In the genomic region with DNA sequence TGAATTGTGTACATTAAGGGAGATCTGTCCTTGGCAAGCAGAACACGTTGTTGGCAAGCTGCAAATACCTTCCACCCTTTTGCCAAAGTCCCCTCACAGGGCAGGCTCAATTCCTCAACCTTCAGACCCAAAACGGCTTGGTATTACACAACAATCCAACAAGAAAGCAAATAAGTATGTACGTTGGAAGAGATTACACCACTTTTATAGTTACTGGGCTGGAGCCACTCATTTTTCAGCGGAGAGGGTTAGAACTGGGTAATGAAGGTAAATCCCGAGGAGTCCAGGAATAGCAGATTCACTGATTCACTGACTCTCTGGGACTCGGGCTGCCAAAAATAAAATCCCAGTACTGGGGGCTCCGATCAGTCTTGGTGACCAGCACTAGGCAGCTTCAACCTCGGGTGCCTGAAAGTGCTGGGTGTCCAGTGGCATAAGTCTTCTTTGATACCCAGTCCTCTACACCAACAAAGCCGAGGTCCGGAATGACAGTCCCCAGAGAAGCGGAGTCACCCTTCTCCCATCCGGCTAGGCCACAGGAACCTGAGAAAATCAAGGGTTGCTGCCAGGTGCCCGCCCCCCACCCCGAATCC, we compare ENCODE assay signal across 1 cellular context.
TF ChIP-seq lines count a peak whose summit lies in the region.

No MANE protein-coding gene starts in this region.

TF ChIP-seq in HepG2, 621 proteins besides CTCF, POLR2A, EP300 and RAD21:
- TF ChIP-seq TBX2 (CRISPR knock-in tag; IDR thresholded peaks at IDR 0.05; ENCODE audit: borderline replicate concordance) (no peak), TAF1 (CRISPR knock-in tag; IDR thresholded peaks at IDR 0.05) (no peak), RBAK (CRISPR knock-in tag; IDR thresholded peaks at IDR 0.05) (no peak), ZBTB1 (CRISPR knock-in tag; IDR thresholded peaks at IDR 0.05; ENCODE audit: borderline replicate concordance) (no peak), EEA1 (CRISPR knock-in tag; IDR thresholded peaks at IDR 0.05; ENCODE audit: borderline replicate concordance) (no peak), SPEN (CRISPR knock-in tag; IDR thresholded peaks at IDR 0.05; ENCODE audit: low read depth) (no peak), ZNF572 (CRISPR knock-in tag; IDR thresholded peaks at IDR 0.05) (no peak), CEBPG (CRISPR knock-in tag; IDR thresholded peaks at IDR 0.05) (peak; percentile 60), ZSCAN29 (CRISPR knock-in tag; conservative IDR thresholded peaks at IDR 0.05) (no peak), ZNF234 (CRISPR knock-in tag; conservative IDR thresholded peaks at IDR 0.05) (no peak), ZNF430 (CRISPR knock-in tag; IDR thresholded peaks at IDR 0.05) (no peak), HNF4A (CRISPR knock-in tag; IDR thresholded peaks at IDR 0.05) (peak; percentile 54), ZFAT (CRISPR knock-in tag; conservative IDR thresholded peaks at IDR 0.05) (peak; percentile 94), GTF2F1 (IDR thresholded peaks at IDR 0.05; ENCODE audit: low read length) (no peak), ZNF260 (CRISPR knock-in tag; IDR thresholded peaks at IDR 0.05; ENCODE audit: borderline replicate concordance, low read depth) (no peak), ATM (IDR thresholded peaks at IDR 0.05; ENCODE audit: borderline replicate concordance) (no peak), KDM5A (IDR thresholded peaks at IDR 0.05; ENCODE audit: borderline replicate concordance, low read length) (0 out of 2 replicates have a peak, but pooled peaks have one; percentile 21), CEBPB (IDR thresholded peaks at IDR 0.05; ENCODE audit: borderline replicate concordance, low read depth, low read length) (peak; percentile 73), ETV6 (CRISPR knock-in tag; conservative IDR thresholded peaks at IDR 0.05) (no peak), HNF4G (IDR thresholded peaks at IDR 0.05; ENCODE audit: borderline replicate concordance, low read depth, low read length) (peak; percentile 48; the same call in 1 of the 2 replicates), HNF4G (CRISPR knock-in tag; IDR thresholded peaks at IDR 0.05; ENCODE audit: borderline replicate concordance, low read depth) (no peak), NR2C2 (CRISPR knock-in tag; IDR thresholded peaks at IDR 0.05; ENCODE audit: borderline replicate concordance) (no peak), JUN (CRISPR knock-in tag; IDR thresholded peaks at IDR 0.05) (no peak), ISL2 (CRISPR knock-in tag; IDR thresholded peaks at IDR 0.05) (no peak), NFE2L1 (CRISPR knock-in tag; IDR thresholded peaks at IDR 0.05; ENCODE audit: borderline replicate concordance) (no peak), ZNF224 (CRISPR knock-in tag; IDR thresholded peaks at IDR 0.05) (no peak), HNRNPUL1 (IDR thresholded peaks at IDR 0.05; ENCODE audit: low read depth, low read length) (no peak)
- TF ChIP-seq, protein P1, sequence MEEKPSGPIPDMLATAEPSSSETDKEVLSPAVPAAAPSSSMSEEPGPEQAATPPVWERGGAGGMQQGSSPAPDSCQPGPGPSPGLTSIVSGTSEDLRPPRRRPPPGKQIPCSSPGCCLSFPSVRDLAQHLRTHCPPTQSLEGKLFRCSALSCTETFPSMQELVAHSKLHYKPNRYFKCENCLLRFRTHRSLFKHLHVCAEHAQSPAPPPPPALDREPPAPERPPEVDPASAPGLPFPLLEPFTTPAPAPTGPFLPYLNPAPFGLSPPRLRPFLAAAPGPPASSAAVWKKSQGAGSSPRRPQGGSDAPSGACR (CRISPR knock-in tag; IDR thresholded peaks at IDR 0.05): 0 out of 2 replicates have a peak, but pooled peaks have one; percentile 5
- TF ChIP-seq, protein P2, sequence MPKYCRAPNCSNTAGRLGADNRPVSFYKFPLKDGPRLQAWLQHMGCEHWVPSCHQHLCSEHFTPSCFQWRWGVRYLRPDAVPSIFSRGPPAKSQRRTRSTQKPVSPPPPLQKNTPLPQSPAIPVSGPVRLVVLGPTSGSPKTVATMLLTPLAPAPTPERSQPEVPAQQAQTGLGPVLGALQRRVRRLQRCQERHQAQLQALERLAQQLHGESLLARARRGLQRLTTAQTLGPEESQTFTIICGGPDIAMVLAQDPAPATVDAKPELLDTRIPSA (CRISPR knock-in tag; IDR thresholded peaks at IDR 0.05; ENCODE audit: borderline replicate concordance): 0 out of 2 replicates have a peak, but pooled peaks have one; percentile 60
- TF ChIP-seq, protein P3, sequence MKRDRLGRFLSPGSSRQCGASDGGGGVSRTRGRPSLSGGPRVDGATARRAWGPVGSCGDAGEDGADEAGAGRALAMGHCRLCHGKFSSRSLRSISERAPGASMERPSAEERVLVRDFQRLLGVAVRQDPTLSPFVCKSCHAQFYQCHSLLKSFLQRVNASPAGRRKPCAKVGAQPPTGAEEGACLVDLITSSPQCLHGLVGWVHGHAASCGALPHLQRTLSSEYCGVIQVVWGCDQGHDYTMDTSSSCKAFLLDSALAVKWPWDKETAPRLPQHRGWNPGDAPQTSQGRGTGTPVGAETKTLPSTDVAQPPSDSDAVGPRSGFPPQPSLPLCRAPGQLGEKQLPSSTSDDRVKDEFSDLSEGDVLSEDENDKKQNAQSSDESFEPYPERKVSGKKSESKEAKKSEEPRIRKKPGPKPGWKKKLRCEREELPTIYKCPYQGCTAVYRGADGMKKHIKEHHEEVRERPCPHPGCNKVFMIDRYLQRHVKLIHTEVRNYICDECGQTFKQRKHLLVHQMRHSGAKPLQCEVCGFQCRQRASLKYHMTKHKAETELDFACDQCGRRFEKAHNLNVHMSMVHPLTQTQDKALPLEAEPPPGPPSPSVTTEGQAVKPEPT (CRISPR knock-in tag; IDR thresholded peaks at IDR 0.05; ENCODE audit: low read depth): no peak
- TF ChIP-seq, protein P4, sequence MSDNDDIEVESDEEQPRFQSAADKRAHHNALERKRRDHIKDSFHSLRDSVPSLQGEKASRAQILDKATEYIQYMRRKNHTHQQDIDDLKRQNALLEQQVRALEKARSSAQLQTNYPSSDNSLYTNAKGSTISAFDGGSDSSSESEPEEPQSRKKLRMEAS (IDR thresholded peaks at IDR 0.05): no peak
- TF ChIP-seq, protein P5, sequence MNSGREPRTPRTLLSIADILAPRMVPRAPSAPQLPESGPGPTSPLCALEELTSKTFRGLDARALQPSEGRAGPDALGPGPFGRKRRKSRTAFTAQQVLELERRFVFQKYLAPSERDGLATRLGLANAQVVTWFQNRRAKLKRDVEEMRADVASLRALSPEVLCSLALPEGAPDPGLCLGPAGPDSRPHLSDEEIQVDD (CRISPR knock-in tag; IDR thresholded peaks at IDR 0.05; ENCODE audit: borderline replicate concordance): no peak
- TF ChIP-seq, protein P6, sequence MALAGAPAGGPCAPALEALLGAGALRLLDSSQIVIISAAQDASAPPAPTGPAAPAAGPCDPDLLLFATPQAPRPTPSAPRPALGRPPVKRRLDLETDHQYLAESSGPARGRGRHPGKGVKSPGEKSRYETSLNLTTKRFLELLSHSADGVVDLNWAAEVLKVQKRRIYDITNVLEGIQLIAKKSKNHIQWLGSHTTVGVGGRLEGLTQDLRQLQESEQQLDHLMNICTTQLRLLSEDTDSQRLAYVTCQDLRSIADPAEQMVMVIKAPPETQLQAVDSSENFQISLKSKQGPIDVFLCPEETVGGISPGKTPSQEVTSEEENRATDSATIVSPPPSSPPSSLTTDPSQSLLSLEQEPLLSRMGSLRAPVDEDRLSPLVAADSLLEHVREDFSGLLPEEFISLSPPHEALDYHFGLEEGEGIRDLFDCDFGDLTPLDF (CRISPR knock-in tag; IDR thresholded peaks at IDR 0.05): no peak
- TF ChIP-seq, protein P7, sequence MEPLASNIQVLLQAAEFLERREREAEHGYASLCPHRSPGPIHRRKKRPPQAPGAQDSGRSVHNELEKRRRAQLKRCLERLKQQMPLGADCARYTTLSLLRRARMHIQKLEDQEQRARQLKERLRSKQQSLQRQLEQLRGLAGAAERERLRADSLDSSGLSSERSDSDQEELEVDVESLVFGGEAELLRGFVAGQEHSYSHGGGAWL (CRISPR knock-in tag; IDR thresholded peaks at IDR 0.05): no peak
